9 cellular contexts compared by ENCODE assay signal in the genomic region with DNA sequence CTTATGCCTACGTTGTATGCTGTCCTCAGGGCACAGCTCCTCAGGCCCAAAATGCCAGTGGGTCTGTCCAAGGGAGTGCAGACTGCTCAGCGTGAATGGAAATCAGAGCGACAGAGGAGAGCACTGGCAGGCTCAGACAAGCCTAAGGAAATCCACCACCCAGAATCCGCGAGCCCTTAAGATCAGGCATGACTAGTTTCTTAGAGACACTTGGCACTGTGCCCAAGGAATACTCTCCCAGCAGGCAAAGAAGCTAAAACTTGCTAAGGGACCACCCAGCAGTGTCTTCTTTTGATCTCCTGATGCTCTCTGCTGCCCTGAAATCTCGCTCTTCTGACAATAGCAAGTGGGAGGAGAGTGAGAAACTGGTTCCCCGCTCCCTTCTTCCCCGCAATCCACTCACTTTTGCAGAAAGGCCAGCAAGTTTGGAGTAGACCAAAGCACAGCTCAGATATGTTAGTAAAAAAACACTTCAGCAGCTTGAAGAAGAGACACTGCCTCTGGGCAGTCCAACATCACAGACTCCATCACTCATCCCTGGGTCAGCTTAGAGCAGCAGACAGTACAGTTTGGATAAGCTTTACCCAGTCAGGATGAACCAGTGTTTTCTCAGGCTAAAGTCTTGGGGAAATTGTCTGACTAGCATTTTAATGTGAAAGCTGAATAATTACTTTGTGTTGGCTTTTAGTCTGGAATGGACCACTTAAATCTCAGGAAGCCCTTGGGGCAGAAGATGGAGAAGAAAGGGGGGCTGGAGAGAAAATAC. TPM values are rescaled to one million over a fixed set of nuclear protein-coding genes. Genes with fewer than 3 reads are reported as not detected.
DNase-seq lines count a peak whose midpoint lies in the region; ATAC-seq and TF ChIP-seq lines count a peak whose summit lies in the region.
"Had no signal": no experiment of that assay in that cellular context is flagged by ENCODE, and none has a peak within 500 bp of the region (broad histone marks: within the 10 kb centered on the region; RNA-seq: fewer than 3 reads in every experiment).

No MANE protein-coding gene starts in this region.

- in situ Hi-C loops in G401 (cut with HindIII; ENCODE audit: low sequenced_read_pairs): no loop called here

- H3K4me3 ChIP-seq in fibroblast of pulmonary artery (replicated peaks; ENCODE audit: low read depth, low read length): no peak overlapping the region

- no peak for TF ChIP-seq CTCF in fibroblast of pulmonary artery (IDR thresholded peaks at IDR 0.05; ENCODE audit: low read length, missing control alignments)

- peak; percentile 72 for ATAC-seq in SK-N-SH treated with all-trans-retinoic acid at 6 μM for 48 hours
- ATAC-seq in sciatic nerve: peak; percentile 46
- ATAC-seq in GM21786 (IDR thresholded peaks at IDR 0.05; ENCODE audit: unreplicated experiment): no peak
- no peak for ATAC-seq in GM21423 (IDR thresholded peaks at IDR 0.05; ENCODE audit: unreplicated experiment)

- intact Hi-C loops in sciatic nerve (cut with DNase I): loop anchor here (10.0 kb wide), 1 partner anchor 88 kb away; the partner anchor contains the start of gene REV3L

- peak; percentile 22 for DNase-seq in G401 (ENCODE audit: low spot score)
- peak; percentile 73 for DNase-seq in fibroblast of pulmonary artery (ENCODE audit: low read depth)
- DNase-seq in sciatic nerve (ENCODE audit: low spot score): no peak
- no peak for DNase-seq in effector CD8-positive, alpha-beta T cell (lab: John Stamatoyannopoulos, UW)
- DNase-seq in activated CD8-positive, alpha-beta memory T cell treated with anti-CD3 and anti-CD28 coated beads, Interleukin-2, amount 50 U/mL, for 48 hours: no peak
- DNase-seq: stimulated activated CD4-positive, alpha-beta T cell treated with anti-CD3 and anti-CD28 coated beads, Interleukin-4, amount 100 ng/mL, for 24 hours had no signal

TF ChIP-seq in SK-N-SH treated with all-trans-retinoic acid at 6 μM for 48 hours, 23 proteins besides CTCF, POLR2A, EP300 and RAD21:
- no peak for TF ChIP-seq ARNTL (CRISPR knock-in tag; IDR thresholded peaks at IDR 0.05; ENCODE audit: borderline replicate concordance, low read depth)
- no peak for TF ChIP-seq CREB5 (CRISPR knock-in tag; IDR thresholded peaks at IDR 0.05; ENCODE audit: low read depth)
- TF ChIP-seq OSR1 (CRISPR knock-in tag; IDR thresholded peaks at IDR 0.05): no peak
- TF ChIP-seq ZNF8 (CRISPR knock-in tag; IDR thresholded peaks at IDR 0.05): no peak
- no peak for TF ChIP-seq TCF4 (CRISPR knock-in tag; IDR thresholded peaks at IDR 0.05; ENCODE audit: borderline replicate concordance)
- TF ChIP-seq ZFP3 (CRISPR knock-in tag; IDR thresholded peaks at IDR 0.05): no peak

RNA-seq across cellular contexts. Expression of gene TRAF3IP2, which starts 32.4 kb away (rescaled TPM):
- total RNA-seq in G401 (2014; rRNA removed; shearing (Covaris generic)): 21.8 and 22.4 TPM in 2 replicates
- total RNA-seq in sciatic nerve: 11.6 TPM

Comparison
In these comparisons a context has a peak if more than half of its experiments do, and no peak if none do; other contexts are left out.
1. DNase-seq: peak in G401 (single experiment) and fibroblast of pulmonary artery (single experiment); none in sciatic nerve (single experiment), effector CD8-positive, alpha-beta T cell (single experiment) and activated CD8-positive, alpha-beta memory T cell treated with anti-CD3 and anti-CD28 coated beads, Interleukin-2, amount 50 U/mL, for 48 hours (single experiment).
2. ATAC-seq: peak in SK-N-SH treated with all-trans-retinoic acid at 6 μM for 48 hours (single experiment) and sciatic nerve (single experiment); none in GM21786 (single experiment) and GM21423 (single experiment).